In genomic region chr1:46133946-46134345, GRCh38 we compare ENCODE assay signal across 9 cellular contexts. TPM values are rescaled to one million over a fixed set of nuclear protein-coding genes. Genes with fewer than 3 reads are reported as not detected.
A peak's percentile ranks its signal among the peaks of the same experiment; 100 is the strongest.
DNase-seq lines count a peak whose midpoint lies in the region; ATAC-seq and TF ChIP-seq lines count a peak whose summit lies in the region.
"Had no signal": no experiment of that assay in that cellular context is flagged by ENCODE, and none has a peak within 500 bp of the region (broad histone marks: within the 10 kb centered on the region; RNA-seq: fewer than 3 reads in every experiment).

No MANE protein-coding gene starts in this region.

- DNase-seq in SK-N-SH (no peak), NCI-H82 treated with DMSO at 0.1 percent for 48 hours (lab: John Stamatoyannopoulos, UW; ENCODE audit: unreplicated experiment) (peak; percentile 15), esophagus muscularis mucosa (ENCODE audit: extremely low spot score) (no peak), putamen (ENCODE audit: low spot score) (no peak)
- DNase-seq in effector memory CD4-positive, alpha-beta T cell: no peak
- DNase-seq in NK-92 treated with Interleukin-12 subunit alpha and Interleukin-12 subunit beta, amount 100 ng/mL, for 24 hours (lab: John Stamatoyannopoulos, UW): no peak
- DNase-seq: activated CD4-positive, alpha-beta T cell treated with anti-CD3 and anti-CD28 coated beads, Interleukin-2, amount 50 U/mL, for 1 hour had no signal

- intact Hi-C loops in esophagus muscularis mucosa (cut with DNase I): loop anchor here (5.0 kb wide), 1 partner anchor 43 kb away; the partner anchor contains the start of genes P3R3URF and TSPAN1

- no peaks in the 10 kb centered on the region for H3K9me2 ChIP-seq in SK-N-SH

- peak overlapping the region; percentile 83 for H3K4me3 Mint-ChIP-seq in stimulated activated memory B cell treated with anti-CD40 and anti-IgM and Interleukin-4, amounts not matched to agents 10 μg/mL and 1 μg/mL and 100 μg/mL, for 72 hours

- POLR2A ChIA-PET in SK-N-SH (lab: Yijun Ruan, JAX): interaction anchor here (0.7 kb wide), 1 partner anchor 702 kb away, joined by 3 read pairs; no protein-coding TSS in a partner anchor

- peaks cover 16% of the 10 kb centered on the region for H3F3A ChIP-seq in SK-N-SH (replicated peaks; ENCODE audit: insufficient read depth)

- no peak overlapping the region for H2AFZ ChIP-seq in SK-N-SH (ENCODE audit: low read depth)

- no peak for TF ChIP-seq POLR2A in esophagus muscularis mucosa (IDR thresholded peaks at IDR 0.05; ENCODE audit: low read depth)

- H4K20me1 ChIP-seq in SK-N-SH (ENCODE audit: insufficient read depth): no peaks in the 10 kb centered on the region

- H3K27me3 Mint-ChIP-seq in stimulated activated memory B cell treated with anti-CD40 and anti-IgM and Interleukin-4, amounts not matched to agents 10 μg/mL and 1 μg/mL and 100 μg/mL, for 72 hours: peaks cover 34% of the 10 kb centered on the region

- H3K27ac ChIP-seq in SK-N-SH (ENCODE audit: low read depth in 2 of 2, low read length in 1 of 2): peak overlapping the region; percentile 98 to 100; a peak in 3 of 4 replicates
- peak overlapping the region; percentile 92 to 96 (median 94) for H3K27ac ChIP-seq in esophagus muscularis mucosa (replicated peaks in 1 of 4)
- H3K27ac ChIP-seq in effector memory CD4-positive, alpha-beta T cell (ENCODE audit: insufficient read depth, low read length, poor library complexity, severe bottlenecking): no peak overlapping the region

- peak overlapping the region; percentile 96; the same call in 1 of the 2 replicates for H3K9ac ChIP-seq in SK-N-SH

- H3K4me1 Mint-ChIP-seq in stimulated activated memory B cell treated with anti-CD40 and anti-IgM and Interleukin-4, amounts not matched to agents 10 μg/mL and 1 μg/mL and 100 μg/mL, for 72 hours: peaks cover 32% of the 10 kb centered on the region

- CTCF ChIA-PET in SK-N-SH (lab: Yijun Ruan, JAX): interaction anchor here (1.7 kb wide), 1 partner anchor 45 kb away, joined by 3 read pairs; no protein-coding TSS in a partner anchor

- H3K36me3 ChIP-seq in SK-N-SH (replicated peaks in 1 of 2; ENCODE audit: control insufficient read depth in 1 of 2, insufficient read depth in 2 of 2, low read length in 1 of 2): no peaks in the 10 kb centered on the region
- no peaks in the 10 kb centered on the region for H3K36me3 ChIP-seq in esophagus muscularis mucosa
- no peaks in the 10 kb centered on the region for H3K36me3 ChIP-seq in effector memory CD4-positive, alpha-beta T cell (ENCODE audit: control insufficient read depth, insufficient read depth, low read length)

- H3K36me3 Mint-ChIP-seq in stimulated activated memory B cell treated with anti-CD40 and anti-IgM and Interleukin-4, amounts not matched to agents 10 μg/mL and 1 μg/mL and 100 μg/mL, for 72 hours: no peaks in the 10 kb centered on the region

- ATAC-seq in SK-N-SH treated with all-trans-retinoic acid at 6 μM for 48 hours: no peak
- no peak for ATAC-seq in stimulated activated memory B cell treated with anti-CD40 and anti-IgM and Interleukin-4, amounts not matched to agents 10 μg/mL and 1 μg/mL and 100 μg/mL, for 72 hours

- TF ChIP-seq CTCF in SK-N-SH (IDR thresholded peaks at IDR 0.05) (no peak), esophagus muscularis mucosa (IDR thresholded peaks at IDR 0.05) (no peak)

- H3K79me2 ChIP-seq in SK-N-SH (ENCODE audit: insufficient read depth): peaks cover 24% of the 10 kb centered on the region

- peak overlapping the region; percentile 85 for H3K4me2 ChIP-seq in SK-N-SH

- peak overlapping the region; percentile 96 for H3K27ac Mint-ChIP-seq in stimulated activated memory B cell treated with anti-CD40 and anti-IgM and Interleukin-4, amounts not matched to agents 10 μg/mL and 1 μg/mL and 100 μg/mL, for 72 hours

- H3K4me3 ChIP-seq in SK-N-SH (ENCODE audit: low read depth in 2 of 2, low read length in 1 of 2) (peak overlapping the region; percentile 74 to 99), esophagus muscularis mucosa (peak overlapping the region; percentile 63 to 79 (median 72))
- H3K4me3 ChIP-seq in effector memory CD4-positive, alpha-beta T cell (ENCODE audit: insufficient read depth, low read depth, low read length, poor library complexity, severe bottlenecking): no peak overlapping the region

- H3K27me3 ChIP-seq in SK-N-SH (ENCODE audit: insufficient read depth) (no peaks in the 10 kb centered on the region), esophagus muscularis mucosa (no peaks in the 10 kb centered on the region)
- H3K27me3 ChIP-seq in effector memory CD4-positive, alpha-beta T cell (replicated peaks; ENCODE audit: control insufficient read depth, insufficient read depth, low read length, poor library complexity, severe bottlenecking): peaks cover 24% of the 10 kb centered on the region

- no peaks in the 10 kb centered on the region for H3K9me3 ChIP-seq in SK-N-SH
- H3K9me3 ChIP-seq in esophagus muscularis mucosa: no peaks in the 10 kb centered on the region
- H3K9me3 ChIP-seq in effector memory CD4-positive, alpha-beta T cell (ENCODE audit: control insufficient read depth, low read length): no peaks in the 10 kb centered on the region

- no peaks in the 10 kb centered on the region for H3K9me3 Mint-ChIP-seq in stimulated activated memory B cell treated with anti-CD40 and anti-IgM and Interleukin-4, amounts not matched to agents 10 μg/mL and 1 μg/mL and 100 μg/mL, for 72 hours

- H3K4me1 ChIP-seq in SK-N-SH (ENCODE audit: control insufficient read depth in 1 of 2, insufficient read depth in 2 of 2, low read depth in 1 of 2, low read length in 1 of 2): peaks cover 15 to 22% of the 10 kb centered on the region in 2 experiments; a peak in 2 of 4 replicates
- peaks cover 26 to 53% (median 42%) of the 10 kb centered on the region in 4 donors for H3K4me1 ChIP-seq in esophagus muscularis mucosa
- H3K4me1 ChIP-seq in effector memory CD4-positive, alpha-beta T cell (ENCODE audit: control insufficient read depth, insufficient read depth, low read length, poor library complexity, severe bottlenecking): peaks cover 16% of the 10 kb centered on the region

- TF ChIP-seq EP300 in SK-N-SH (IDR thresholded peaks at IDR 0.05; ENCODE audit: borderline replicate concordance in 1 of 2, low read depth in 1 of 2, low read length in 1 of 2) (no peak), esophagus muscularis mucosa (IDR thresholded peaks at IDR 0.05) (no peak)

- 90% methylated on average over 2 of the region's 2 CpGs for WGBS in SK-N-SH (ENCODE audit: low lambda C conversion rate)
- WGBS in esophagus muscularis mucosa: 68% methylated on average over 2 of the region's 2 CpGs

- TF ChIP-seq RAD21 in SK-N-SH (IDR thresholded peaks at IDR 0.05; ENCODE audit: low read length): no peak

TF ChIP-seq in SK-N-SH, 30 proteins besides CTCF, POLR2A, EP300 and RAD21:
- TF ChIP-seq MAX (IDR thresholded peaks at IDR 0.05; ENCODE audit: low read depth) (no peak), USF1 (IDR thresholded peaks at IDR 0.05; ENCODE audit: borderline replicate concordance, low read depth) (no peak), TAF1 (IDR thresholded peaks at IDR 0.05; ENCODE audit: borderline replicate concordance, low read depth, low read length) (no peak), FOXJ3 (CRISPR knock-in tag; IDR thresholded peaks at IDR 0.05) (no peak), TCF12 (IDR thresholded peaks at IDR 0.05) (no peak), FOSL2 (IDR thresholded peaks at IDR 0.05; ENCODE audit: borderline replicate concordance, low read depth) (no peak), EZH2phosphoT487 (IDR thresholded peaks at IDR 0.05; ENCODE audit: borderline replicate concordance, low read depth) (no peak)
TF ChIP-seq in SK-N-SH: peak in this region for 0.

TF ChIP-seq in SK-N-SH treated with all-trans-retinoic acid at 6 μM for 48 hours, 23 proteins besides CTCF, POLR2A, EP300 and RAD21 (continues in another document):
- TF ChIP-seq ZC3H10 (CRISPR knock-in tag; IDR thresholded peaks at IDR 0.05) (no peak), SNAI2 (CRISPR knock-in tag; IDR thresholded peaks at IDR 0.05) (no peak), CSRNP3 (CRISPR knock-in tag; IDR thresholded peaks at IDR 0.05) (no peak), ZNF8 (CRISPR knock-in tag; IDR thresholded peaks at IDR 0.05) (no peak), OSR1 (CRISPR knock-in tag; IDR thresholded peaks at IDR 0.05) (no peak), TOX (CRISPR knock-in tag; IDR thresholded peaks at IDR 0.05; ENCODE audit: borderline replicate concordance) (no peak), ISL1 (CRISPR knock-in tag; IDR thresholded peaks at IDR 0.05) (no peak), ZFP3 (CRISPR knock-in tag; IDR thresholded peaks at IDR 0.05) (no peak)

RNA-seq across cellular contexts. Expression of gene PIK3R3, which starts 1.5 kb away (rescaled TPM):
- 4.0 and 6.2 TPM in 2 replicates for polyA plus RNA-seq in SK-N-SH (2012; rRNA removed)
- polyA plus RNA-seq in SK-N-SH (2012; cell fraction: cytosol; rRNA removed): 6.1 and 6.2 TPM in 2 replicates
- polyA plus RNA-seq in SK-N-SH (2012; cell fraction: nucleus; rRNA removed): 5.0 and 8.1 TPM in 2 replicates
- 10 to 100 TPM; 13.7 to 34.3 (median 21.4) TPM for total RNA-seq in esophagus muscularis mucosa

RNA-seq across cellular contexts. Expression of gene TSPAN1, which starts 40.9 kb away (rescaled TPM):
- 12.2 and 13.9 TPM in 2 replicates for polyA plus RNA-seq in SK-N-SH (2012; rRNA removed)
- polyA plus RNA-seq in SK-N-SH (2012; cell fraction: cytosol; rRNA removed): 9.8 and 13.5 TPM in 2 replicates
- polyA plus RNA-seq in SK-N-SH (2012; cell fraction: nucleus; rRNA removed): 10.2 and 14.0 TPM in 2 replicates
- total RNA-seq in esophagus muscularis mucosa: 1 to 10 TPM in 3 of 4 donors, under 1 TPM in 1; 0.83 to 1.6 (median 1.5) TPM

RNA-seq across cellular contexts. Expression of gene P3R3URF, which starts 42.3 kb away (rescaled TPM):
- polyA plus RNA-seq in SK-N-SH (2012; rRNA removed): not detected in 2 replicates
- not detected in 2 replicates for polyA plus RNA-seq in SK-N-SH (2012; cell fraction: cytosol; rRNA removed)
- not detected in 2 replicates for polyA plus RNA-seq in SK-N-SH (2012; cell fraction: nucleus; rRNA removed)
- not detected for total RNA-seq in esophagus muscularis mucosa
